In genomic region chr2:237264480-237265219, GRCh38 we compare ENCODE assay signal across 2 cellular contexts.
TF ChIP-seq lines count a peak whose summit lies in the region.

No MANE protein-coding gene starts in this region.

TF ChIP-seq in GM23338, 12 proteins besides CTCF, POLR2A, EP300 and RAD21 (continued from another document):
- TF ChIP-seq REST (IDR thresholded peaks at IDR 0.05; ENCODE audit: unreplicated experiment) (no peak), ZNF331 (CRISPR knock-in tag; IDR thresholded peaks at IDR 0.05; ENCODE audit: low read depth) (no peak), POLR2AphosphoS5 (IDR thresholded peaks at IDR 0.05; ENCODE audit: low read depth) (no peak), EZH2phosphoT487 (IDR thresholded peaks at IDR 0.05; ENCODE audit: unreplicated experiment) (no peak), ZNF114 (CRISPR knock-in tag; IDR thresholded peaks at IDR 0.05) (no peak), CREB1 (CRISPR knock-in tag; IDR thresholded peaks at IDR 0.05; ENCODE audit: low read depth) (no peak), STAT1 (IDR thresholded peaks at IDR 0.05; ENCODE audit: unreplicated experiment) (no peak), ETS1 (IDR thresholded peaks at IDR 0.05) (no peak), JUNB (IDR thresholded peaks at IDR 0.05; ENCODE audit: unreplicated experiment) (no peak)
TF ChIP-seq in GM23338: peak in this region for 0.

TF ChIP-seq in SK-N-SH treated with all-trans-retinoic acid at 6 μM for 48 hours, 23 proteins besides CTCF, POLR2A, EP300 and RAD21 (continued from another document):
- TF ChIP-seq CSRNP3 (CRISPR knock-in tag; IDR thresholded peaks at IDR 0.05) = no peak
- TF ChIP-seq ISL1 (CRISPR knock-in tag; IDR thresholded peaks at IDR 0.05) = no peak
- TF ChIP-seq RARB (CRISPR knock-in tag; IDR thresholded peaks at IDR 0.05) = no peak
- TF ChIP-seq OSR1 (CRISPR knock-in tag; IDR thresholded peaks at IDR 0.05) = no peak
- no peak for TF ChIP-seq TCF4 (CRISPR knock-in tag; IDR thresholded peaks at IDR 0.05; ENCODE audit: borderline replicate concordance)
- no peak for TF ChIP-seq POU6F1 (CRISPR knock-in tag; IDR thresholded peaks at IDR 0.05; ENCODE audit: borderline replicate concordance, low read depth)
- no peak for TF ChIP-seq BACH2 (CRISPR knock-in tag; IDR thresholded peaks at IDR 0.05; ENCODE audit: borderline replicate concordance)
- no peak for TF ChIP-seq TOX (CRISPR knock-in tag; IDR thresholded peaks at IDR 0.05; ENCODE audit: borderline replicate concordance)
- no peak for TF ChIP-seq ZNF70 (CRISPR knock-in tag; IDR thresholded peaks at IDR 0.05)
- no peak for TF ChIP-seq GLIS3 (CRISPR knock-in tag; IDR thresholded peaks at IDR 0.05)
- TF ChIP-seq TSHZ2 (CRISPR knock-in tag; IDR thresholded peaks at IDR 0.05) = no peak
- TF ChIP-seq ZC3H10 (CRISPR knock-in tag; IDR thresholded peaks at IDR 0.05) = no peak
- no peak for TF ChIP-seq ZFP3 (CRISPR knock-in tag; IDR thresholded peaks at IDR 0.05)
